Comparison of ENCODE assay signal across 8 cellular contexts in genomic region chr11:96215826-96216225, GRCh38.
DNase-seq lines count a peak whose midpoint lies in the region; ATAC-seq and TF ChIP-seq lines count a peak whose summit lies in the region.

No MANE protein-coding gene starts in this region.

- no peaks in the 10 kb centered on the region for H3K9me3 ChIP-seq in BLaER1 treated with 17β-estradiol and CSF1 and Interleukin-3, amounts not matched to agents 10 nM and 100 nM (replicated peaks in 1 of 11)
- H3K9me3 ChIP-seq in breast epithelium: no peaks in the 10 kb centered on the region
- no peaks in the 10 kb centered on the region for H3K9me3 ChIP-seq in BE2C

- peak overlapping the region; percentile 26 to 77 (median 58); a peak in 19 of 22 replicates for H3K9ac ChIP-seq in BLaER1 treated with 17β-estradiol and CSF1 and Interleukin-3, amounts not matched to agents 10 nM and 100 nM

- no peak for TF ChIP-seq POLR2A in breast epithelium (IDR thresholded peaks at IDR 0.05)

- H3K4me2 ChIP-seq in BLaER1 treated with 17β-estradiol and CSF1 and Interleukin-3, amounts not matched to agents 10 nM and 100 nM: peak overlapping the region; percentile 76 to 92 (median 82)

- DNase-seq in KG1 (lab: John Stamatoyannopoulos, UW) (peak; percentile 82), breast epithelium (ENCODE audit: low spot score in 2 of 2) (no peak), nephron progenitor cell (no peak), BE2C (no peak)

- H3K27me3 Mint-ChIP-seq in nephron progenitor cell (ENCODE audit: low read depth, poor library complexity): no peaks in the 10 kb centered on the region

- no peaks in the 10 kb centered on the region for H4K20me1 ChIP-seq in BLaER1 treated with 17β-estradiol and CSF1 and Interleukin-3, amounts not matched to agents 10 nM and 100 nM

- H3K4me3 ChIP-seq in BLaER1 treated with 17β-estradiol and CSF1 and Interleukin-3, amounts not matched to agents 10 nM and 100 nM: peak overlapping the region in 1 of 10 experiments; percentile 31; a peak in 2 of 20 replicates
- no peak overlapping the region for H3K4me3 ChIP-seq in breast epithelium
- no peak overlapping the region for H3K4me3 ChIP-seq in BE2C (ENCODE audit: low read depth, low read length)

- no peaks in the 10 kb centered on the region for H3K27me3 ChIP-seq in BLaER1 treated with 17β-estradiol and CSF1 and Interleukin-3, amounts not matched to agents 10 nM and 100 nM
- H3K27me3 ChIP-seq in breast epithelium (no peaks in the 10 kb centered on the region), BE2C (no peaks in the 10 kb centered on the region)

- peak overlapping the region; percentile 94 for H3K27ac Mint-ChIP-seq in nephron progenitor cell

- no peak for ATAC-seq in GM19328 (IDR thresholded peaks at IDR 0.05; ENCODE audit: unreplicated experiment)
- no peak for ATAC-seq in GM21367 (IDR thresholded peaks at IDR 0.05; ENCODE audit: unreplicated experiment)
- ATAC-seq in GM18867 (IDR thresholded peaks at IDR 0.05; ENCODE audit: unreplicated experiment): no peak

- H3K9me3 Mint-ChIP-seq in nephron progenitor cell: no peaks in the 10 kb centered on the region

- no peaks in the 10 kb centered on the region; a peak in 1 of 22 replicates for H3K36me3 ChIP-seq in BLaER1 treated with 17β-estradiol and CSF1 and Interleukin-3, amounts not matched to agents 10 nM and 100 nM
- H3K36me3 ChIP-seq in breast epithelium (no peaks in the 10 kb centered on the region), BE2C (no peaks in the 10 kb centered on the region)

- no peak overlapping the region for H3K4me3 Mint-ChIP-seq in nephron progenitor cell

- peak overlapping the region; percentile 68 to 91 (median 80) for H3K27ac ChIP-seq in BLaER1 treated with 17β-estradiol and CSF1 and Interleukin-3, amounts not matched to agents 10 nM and 100 nM
- H3K27ac ChIP-seq in breast epithelium: peak overlapping the region; percentile 84 to 86

- peaks cover 56 to 100% (median 94%) of the 10 kb centered on the region in 10 experiments for H3K4me1 ChIP-seq in BLaER1 treated with 17β-estradiol and CSF1 and Interleukin-3, amounts not matched to agents 10 nM and 100 nM
- peaks cover 11 to 41% of the 10 kb centered on the region in 2 donors for H3K4me1 ChIP-seq in breast epithelium
- peaks cover 40% of the 10 kb centered on the region for H3K4me1 ChIP-seq in BE2C

- intact Hi-C loops in breast epithelium (cut with DNase I; ENCODE audit: low total_unique reads): no loop called here

- TF ChIP-seq CTCF in breast epithelium (IDR thresholded peaks at IDR 0.05) (no peak), nephron progenitor cell (IDR thresholded peaks at IDR 0.05) (no peak), BE2C (IDR thresholded peaks at IDR 0.05; ENCODE audit: low read depth, low read length) (no peak)

- H3K4me1 Mint-ChIP-seq in nephron progenitor cell: peaks cover 90% of the 10 kb centered on the region

- H3K36me3 Mint-ChIP-seq in nephron progenitor cell (ENCODE audit: low read depth): peaks cover 6% of the 10 kb centered on the region
